8 cellular contexts compared by ENCODE assay signal in genomic region chr10:102853944-102854694, GRCh38. TPM values are rescaled to one million over a fixed set of nuclear protein-coding genes. Genes with fewer than 3 reads are reported as not detected.
DNase-seq lines count a peak whose midpoint lies in the region; TF ChIP-seq lines count a peak whose summit lies in the region.

Gene BORCS7, plus strand, starts transcription at chr10:102854259. Its CDS starts 28 bp downstream, at chr10:102854287.

- intact Hi-C loops in stomach (cut with DNase I; ENCODE audit: low total_unique reads): no loop called here

- TF ChIP-seq POLR2A in stomach (IDR thresholded peaks at IDR 0.05): peak in 1 of 4 donors; percentile 46

- peak; percentile 98 for DNase-seq in ELF-1 (ENCODE audit: low read depth, low spot score)
- peak; percentile 77 for DNase-seq in H7
- peak; percentile 96 for DNase-seq in M059J (ENCODE audit: low read depth)
- peak; percentile 98 for DNase-seq in SHP77 (lab: John Stamatoyannopoulos, UW)
- DNase-seq in activated gamma-delta T cell (lab: John Stamatoyannopoulos, UW): peak; percentile 22
- peak; percentile 97 for DNase-seq in fibroblast of villous mesenchyme (ENCODE audit: low read depth)
- peak; percentile 90 for DNase-seq in stomach

- TF ChIP-seq RAD21 in neural cell (conservative IDR thresholded peaks at IDR 0.05): peak; percentile 42

- H2AFZ ChIP-seq in neural cell (ENCODE audit: low read depth, low read length): peak within 1 kb of the TSS; percentile 96

- peak within 1 kb of the TSS; percentile 60 for H3K4me3 ChIP-seq in H7 (ENCODE audit: insufficient read depth, low read depth, low read length)
- H3K4me3 ChIP-seq in fibroblast of villous mesenchyme (ENCODE audit: low read depth, low read length): peak within 1 kb of the TSS; percentile 76
- H3K4me3 ChIP-seq in neural cell (ENCODE audit: low read length): peak within 1 kb of the TSS; percentile 79
- peak within 1 kb of the TSS; percentile 49 to 71 (median 64) for H3K4me3 ChIP-seq in stomach

- H3K27me3 ChIP-seq in H7 (ENCODE audit: control insufficient read depth, insufficient read depth, low read length) (no peaks in the 10 kb centered on the region), neural cell (ENCODE audit: insufficient read depth, low read depth, low read length) (no peaks in the 10 kb centered on the region), stomach (no peaks in the 10 kb centered on the region)

- H3F3A ChIP-seq in neural cell (ENCODE audit: insufficient read depth, low read length, poor library complexity, severe bottlenecking): no peaks in the 10 kb centered on the region

- WGBS in stomach, 5 donors: 6 to 10% (median 7%) methylated on average over 40 to 41 of the region's 41 CpGs

- no peaks in the 10 kb centered on the region for H3K9me2 ChIP-seq in neural cell (ENCODE audit: insufficient read depth, low read length)

- no peaks in the 10 kb centered on the region for H3K9me3 ChIP-seq in neural cell (ENCODE audit: low read length)
- no peaks in the 10 kb centered on the region for H3K9me3 ChIP-seq in stomach

- H3K4me1 ChIP-seq in stomach: peaks cover 15 to 31% (median 21%) of the 10 kb centered on the region in 4 donors

- H3K36me3 ChIP-seq in H7 (replicated peaks; ENCODE audit: control insufficient read depth, insufficient read depth, low read length) (no peaks in the 10 kb centered on the region), neural cell (ENCODE audit: insufficient read depth, low read length) (no peaks in the 10 kb centered on the region), stomach (peaks cover 0 to under 1% (median 0%) of the 10 kb centered on the region in 4 donors)

- TF ChIP-seq EP300 in neural cell (conservative IDR thresholded peaks at IDR 0.05; ENCODE audit: poor library complexity, severe bottlenecking) (peak; percentile 69), stomach (IDR thresholded peaks at IDR 0.05) (no peak)

- no peaks in the 10 kb centered on the region for H3K79me2 ChIP-seq in neural cell (replicated peaks; ENCODE audit: insufficient read depth, low read length)

- H3K27ac ChIP-seq in neural cell (ENCODE audit: low read length) (peak within 1 kb of the TSS; percentile 96), stomach (peak within 1 kb of the TSS; percentile 91 to 97 (median 95))

- TF ChIP-seq CTCF in fibroblast of villous mesenchyme (IDR thresholded peaks at IDR 0.05; ENCODE audit: insufficient read depth, low read depth, low read length) (no peak), neural cell (IDR thresholded peaks at IDR 0.05; ENCODE audit: poor library complexity, severe bottlenecking) (peak; percentile 37), stomach (IDR thresholded peaks at IDR 0.05) (peak in 1 of 7 experiments; percentile 23)

- no peaks in the 10 kb centered on the region for H4K20me1 ChIP-seq in neural cell (ENCODE audit: insufficient read depth)

- H3K9ac ChIP-seq in neural cell (ENCODE audit: low read length): peak within 1 kb of the TSS; percentile 94

- no peak within 1 kb of the TSS for H3K4me2 ChIP-seq in neural cell (ENCODE audit: low read length)

TF ChIP-seq in neural cell, 6 proteins besides CTCF, POLR2A, EP300 and RAD21:
- TF ChIP-seq SMC3 (conservative IDR thresholded peaks at IDR 0.05; ENCODE audit: poor library complexity): no peak
- no peak for TF ChIP-seq EZH2 (IDR thresholded peaks at IDR 0.05; ENCODE audit: borderline replicate concordance, insufficient read depth, low read length, poor library complexity, severe bottlenecking)
- peak; percentile 95 for TF ChIP-seq TAF1 (IDR thresholded peaks at IDR 0.05; ENCODE audit: low read depth)
- TF ChIP-seq REST (IDR thresholded peaks at IDR 0.05; ENCODE audit: borderline replicate concordance): peak; percentile 97
- peak; percentile 92 for TF ChIP-seq POLR2AphosphoS5 (IDR thresholded peaks at IDR 0.05)
- TF ChIP-seq MXI1 (conservative IDR thresholded peaks at IDR 0.05; ENCODE audit: poor library complexity, severe bottlenecking): peak; percentile 84

RNA-seq across cellular contexts. Expression of gene BORCS7, which starts in this region (rescaled TPM):
- total RNA-seq in H7 (2014; rRNA removed; shearing (Covaris generic)): 3.0 and 3.3 TPM in 2 replicates
- total RNA-seq in M059J (2014; rRNA removed; shearing (Covaris generic)): 8.7 and 16.7 TPM in 2 replicates
- total RNA-seq in fibroblast of villous mesenchyme (14.7 and 17.4 TPM in 2 replicates), stomach (10 to 100 TPM in 4 of 5 donors, 1 to 10 TPM in 1; 9.9 to 59.3 (median 32.6) TPM)
- polyA plus RNA-seq in neural cell (51.6 and 65.2 TPM in 2 replicates), stomach (10 to 100 TPM; 20.0 to 39.0 (median 33.1) TPM)
- polyA minus RNA-seq in neural cell: 24.6 and 30.4 TPM in 2 replicates

Comparison
In these comparisons a context has a peak if more than half of its experiments do, and no peak if none do; other contexts are left out.
1. Peak in every context shown above with its lines: DNase-seq, H3K4me3 ChIP-seq and H3K27ac ChIP-seq.
2. DNase-seq: peak in every context shown above with its lines; median percentile 98 in ELF-1; 98 in SHP77; 97 in fibroblast of villous mesenchyme; 96 in M059J; 90 in stomach; 77 in H7; 22 in activated gamma-delta T cell.